8 cellular contexts compared by ENCODE assay signal in the genomic region with DNA sequence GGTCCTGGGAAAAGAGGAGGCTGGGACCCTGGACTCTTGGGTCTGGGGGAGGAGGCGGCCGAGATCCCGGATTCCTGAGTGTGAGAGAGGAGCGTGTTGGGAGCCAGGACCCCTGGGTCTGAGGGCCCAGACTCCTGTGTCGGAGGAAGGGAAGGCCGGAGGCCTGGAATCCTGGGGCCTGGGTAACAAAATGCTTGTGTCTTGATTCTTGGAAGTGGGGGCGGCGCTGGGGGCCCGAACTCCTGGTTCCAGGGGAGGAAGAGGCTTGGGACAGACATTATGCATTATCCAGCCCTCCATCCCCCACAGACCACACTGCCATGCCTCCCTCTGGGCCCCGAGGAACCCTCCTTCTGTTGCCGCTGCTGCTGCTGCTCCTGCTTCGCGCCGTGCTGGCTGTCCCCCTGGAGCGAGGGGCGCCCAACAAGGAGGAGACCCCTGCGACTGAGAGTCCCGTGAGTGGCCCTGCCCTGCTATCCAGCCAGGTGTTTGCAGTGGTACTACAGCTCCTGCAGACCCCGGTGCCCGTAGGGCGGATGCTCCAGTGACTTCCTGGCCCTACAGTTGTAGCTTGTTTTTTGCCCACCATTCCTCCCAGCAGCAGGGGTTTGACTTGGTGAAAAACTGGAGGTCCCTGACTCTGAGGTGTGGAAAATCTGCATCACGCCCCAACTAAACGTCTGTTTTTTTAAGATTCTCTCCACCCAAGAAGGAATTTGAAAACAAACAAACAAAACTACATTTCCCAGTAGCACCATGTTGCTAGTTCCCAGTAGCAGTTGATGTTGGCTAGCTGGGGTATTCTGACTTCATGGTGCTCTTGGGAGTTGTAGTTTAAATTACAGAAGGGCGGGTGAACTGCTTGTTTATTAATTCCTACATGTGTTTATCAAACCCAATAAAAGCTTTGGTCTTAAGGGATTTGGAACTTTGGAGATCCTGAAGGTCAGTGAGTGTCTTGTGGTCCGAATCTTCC. TPM values are rescaled to one million over a fixed set of nuclear protein-coding genes. Genes with fewer than 3 reads are reported as not detected.
DNase-seq lines count a peak whose midpoint lies in the region; ATAC-seq, FAIRE-seq and TF ChIP-seq lines count a peak whose summit lies in the region.

No MANE protein-coding gene starts in this region.

- TF ChIP-seq CTCF in astrocyte (IDR thresholded peaks at IDR 0.05; ENCODE audit: insufficient read depth, low read depth, low read length): no peak

- H3K4me3 ChIP-seq in astrocyte (ENCODE audit: insufficient read depth, low read depth, low read length): peak overlapping the region; percentile 87
- peak overlapping the region; percentile 71 for H3K4me3 ChIP-seq in iPS DF 6.9 (ENCODE audit: low read length)
- H3K4me3 ChIP-seq in skeletal muscle tissue (ENCODE audit: low read length in 3 of 3): peak overlapping the region; percentile 87 to 96 (median 95)

- H3K27me3 ChIP-seq in astrocyte (ENCODE audit: insufficient read depth, low read length): no peaks in the 10 kb centered on the region
- H3K27me3 ChIP-seq in iPS DF 6.9 (ENCODE audit: control insufficient read depth, insufficient read depth, low read length): no peaks in the 10 kb centered on the region
- H3K27me3 ChIP-seq in skeletal muscle tissue (ENCODE audit: control insufficient read depth in 3 of 3, insufficient read depth in 3 of 3, low read length in 3 of 3): no peaks in the 10 kb centered on the region

- no peak for ATAC-seq in GM18873 (IDR thresholded peaks at IDR 0.05; ENCODE audit: low FRiP score, unreplicated experiment)
- ATAC-seq in GM19455 (IDR thresholded peaks at IDR 0.05; ENCODE audit: unreplicated experiment): no peak

- no peak for FAIRE-seq in astrocyte (lab: Jason Lieb, UNC)

- peak overlapping the region; percentile 98 for H3K4me2 ChIP-seq in astrocyte (ENCODE audit: low read length)

- peaks cover 6% of the 10 kb centered on the region for H3K4me1 Mint-ChIP-seq in astrocyte (ENCODE audit: low read depth, unreplicated experiment)

- H2AFZ ChIP-seq in astrocyte (ENCODE audit: low read depth, low read length): peak overlapping the region; percentile 83

- H3K9me3 Mint-ChIP-seq in astrocyte (ENCODE audit: unreplicated experiment): no peaks in the 10 kb centered on the region

- peak overlapping the region; percentile 90 for H3K9ac ChIP-seq in astrocyte (ENCODE audit: low read length)
- H3K9ac ChIP-seq in skeletal muscle tissue (ENCODE audit: low read depth in 1 of 3, low read length in 3 of 3): peak overlapping the region; percentile 87 to 94 (median 93)

- H3K9me3 ChIP-seq in astrocyte (ENCODE audit: insufficient read depth, low read depth, low read length) (no peaks in the 10 kb centered on the region), iPS DF 6.9 (ENCODE audit: control insufficient read depth, insufficient read depth, low read length) (no peaks in the 10 kb centered on the region), skeletal muscle tissue (ENCODE audit: control insufficient read depth in 3 of 3, low read length in 3 of 3) (no peaks in the 10 kb centered on the region)

- H3K79me2 ChIP-seq in astrocyte (ENCODE audit: insufficient read depth, low read length): peaks cover 27% of the 10 kb centered on the region

- peaks cover 11% of the 10 kb centered on the region for H3K4me1 ChIP-seq in astrocyte (ENCODE audit: insufficient read depth, low read length)
- H3K4me1 ChIP-seq in iPS DF 6.9 (ENCODE audit: control insufficient read depth, insufficient read depth, low read length): peaks cover 1% of the 10 kb centered on the region; the same call in 1 of the 2 replicates
- H3K4me1 ChIP-seq in skeletal muscle tissue (ENCODE audit: control insufficient read depth in 3 of 3, insufficient read depth in 3 of 3, low read length in 3 of 3): peaks cover 17 to 28% (median 20%) of the 10 kb centered on the region in 3 donors

- H3K36me3 Mint-ChIP-seq in astrocyte (ENCODE audit: low read depth, unreplicated experiment): peaks cover 12% of the 10 kb centered on the region

- DNase-seq in NCI-H2227 (lab: John Stamatoyannopoulos, UW; ENCODE audit: unreplicated experiment) (peak; percentile 27), NCI-H2227 treated with DMSO at 0.1 percent for 48 hours (lab: John Stamatoyannopoulos, UW) (no peak), MV-4-11 (lab: John Stamatoyannopoulos, UW) (peak; percentile 61), astrocyte (ENCODE audit: low read depth) (peak; percentile 17), iPS DF 6.9 (ENCODE audit: low read depth, low spot score) (no peak)

- peak overlapping the region; percentile 73 for H3K27ac ChIP-seq in astrocyte (ENCODE audit: low read depth, low read length)
- H3K27ac ChIP-seq in iPS DF 6.9 (ENCODE audit: low read length): no peak overlapping the region
- H3K27ac ChIP-seq in skeletal muscle tissue (ENCODE audit: low read depth, low read length): peak overlapping the region; percentile 88

- WGBS in iPS DF 6.9 (ENCODE audit: insufficient coverage, insufficient read length): no CpG with 5 or more reads among the region's 25 CpGs

- peaks cover 13% of the 10 kb centered on the region for H4K20me1 ChIP-seq in astrocyte (ENCODE audit: insufficient read depth, low read length)

- peak overlapping the region; percentile 65 for H3K27ac Mint-ChIP-seq in astrocyte (ENCODE audit: unreplicated experiment)

- H3K27me3 Mint-ChIP-seq in astrocyte (ENCODE audit: low read depth, unreplicated experiment): no peaks in the 10 kb centered on the region

- peaks cover 6% of the 10 kb centered on the region for H3K36me3 ChIP-seq in astrocyte (ENCODE audit: insufficient read depth, low read length)
- H3K36me3 ChIP-seq in iPS DF 6.9 (ENCODE audit: control insufficient read depth, insufficient read depth, low read length): peaks cover 6% of the 10 kb centered on the region; the same call in 1 of the 2 replicates
- peaks cover 15 to 20% (median 18%) of the 10 kb centered on the region in 3 donors for H3K36me3 ChIP-seq in skeletal muscle tissue (ENCODE audit: control insufficient read depth in 3 of 3, insufficient read depth in 3 of 3, low read length in 3 of 3)

- H3K4me3 Mint-ChIP-seq in astrocyte (ENCODE audit: unreplicated experiment): peak overlapping the region; percentile 97

RNA-seq across cellular contexts. Expression of a gene that starts 0.7 kb away (rescaled TPM):
- 164 and 189 TPM in 2 replicates for total RNA-seq in astrocyte
- total RNA-seq in skeletal muscle tissue: 107 TPM

RNA-seq across cellular contexts. Expression of a gene that starts 2.2 kb away (rescaled TPM):
- total RNA-seq in astrocyte (not detected in 2 replicates), skeletal muscle tissue (not detected)

RNA-seq across cellular contexts. Expression of a gene that starts 28.5 kb away (rescaled TPM):
- 39.5 and 53.2 TPM in 2 replicates for total RNA-seq in astrocyte
- total RNA-seq in skeletal muscle tissue: 26.1 TPM

RNA-seq across cellular contexts. Expression of a gene that starts 32.3 kb away (rescaled TPM):
- total RNA-seq in astrocyte (27.5 and 32.8 TPM in 2 replicates), skeletal muscle tissue (14.1 TPM)

RNA-seq across cellular contexts. Expression of a gene that starts 32.7 kb away (rescaled TPM):
- total RNA-seq in astrocyte (0.45 TPM in 1 of 2 replicates, not detected in the other), skeletal muscle tissue (not detected)

Comparison
In these comparisons a context has a peak if more than half of its experiments do, and no peak if none do; other contexts are left out.
1. DNase-seq: peak in NCI-H2227 (single experiment), MV-4-11 (single experiment) and astrocyte (single experiment); none in NCI-H2227 treated with DMSO at 0.1 percent for 48 hours (single experiment) and iPS DF 6.9 (single experiment).
2. Peak in every context shown above with its lines, with median percentiles within 50 percentile points of each other: H3K4me3 ChIP-seq.